In genomic region chr12:42935756-42936155, GRCh38 we compare ENCODE assay signal across 21 cellular contexts.
DNase-seq lines count a peak whose midpoint lies in the region; ATAC-seq and TF ChIP-seq lines count a peak whose summit lies in the region.
"Had no signal": no experiment of that assay in that cellular context is flagged by ENCODE, and none has a peak within 500 bp of the region (broad histone marks: within the 10 kb centered on the region; RNA-seq: fewer than 3 reads in every experiment).

No MANE protein-coding gene starts in this region.

- 71% methylated on average over 2 of the region's 2 CpGs for WGBS in mammary epithelial cell (ENCODE audit: low coverage, missing lambda C conversion rate)
- 97 to 100% methylated on average over 2 of the region's 2 CpGs for whole genome bisulfite sequencing in endodermal cell (ENCODE audit: insufficient coverage in 1 of 2, insufficient read length in 1 of 2), 2 experiments
- 46 to 50% (median 46%) methylated on average over 2 of the region's 2 CpGs for WGBS in psoas muscle, 3 donors

- H3K9ac ChIP-seq in mammary epithelial cell (ENCODE audit: insufficient read depth, low read length) (no peak overlapping the region), endodermal cell (ENCODE audit: extremely low read depth, low read length, poor library complexity, severe bottlenecking) (no peak overlapping the region)
- H3K9ac ChIP-seq: parathyroid adenoma had no signal

- H3K4me2 ChIP-seq in mammary epithelial cell (ENCODE audit: insufficient read depth, low read depth, low read length), result no peak overlapping the region

- H3K4me1 ChIP-seq in mammary epithelial cell (ENCODE audit: insufficient read depth, low read length) (peaks cover 11% of the 10 kb centered on the region), endodermal cell (ENCODE audit: control insufficient read depth, insufficient read depth, low read length) (no peaks in the 10 kb centered on the region), psoas muscle (no peaks in the 10 kb centered on the region)
- H3K4me1 ChIP-seq: lower lobe of right lung, parathyroid adenoma, suprapubic skin had no signal

- intact Hi-C loops in mammary epithelial cell (cut with micrococcal nuclease) (no loop called here), psoas muscle (cut with DNase I) (loop anchor here in 1 of 2 donors (1.0 kb wide), 1 partner anchor 13 kb away; no protein-coding TSS in a partner anchor)

- CTCF ChIA-PET in mammary epithelial cell (lab: Charles Lee; ENCODE audit: low non-redundant PET), result no interaction called here

- H3K9me3 ChIP-seq in mammary epithelial cell (replicated peaks; ENCODE audit: insufficient read depth, low read length) (no peaks in the 10 kb centered on the region), endodermal cell (ENCODE audit: control insufficient read depth, low read length) (peaks cover 33% of the 10 kb centered on the region), psoas muscle (peaks cover under 1% of the 10 kb centered on the region)
- H3K9me3 ChIP-seq: suprapubic skin had no signal

- peaks cover 25% of the 10 kb centered on the region for H3K9me3 Mint-ChIP-seq in endodermal cell

- peaks cover 3% of the 10 kb centered on the region for H3K27me3 Mint-ChIP-seq in endodermal cell (ENCODE audit: insufficient read depth)
- H3K27me3 Mint-ChIP-seq: B cell had no signal

- peaks cover 30% of the 10 kb centered on the region for H3K4me1 Mint-ChIP-seq in endodermal cell
- H3K4me1 Mint-ChIP-seq: B cell; naive thymus-derived CD8-positive, alpha-beta T cell had no signal

- peaks cover 15% of the 10 kb centered on the region for H3K36me3 Mint-ChIP-seq in endodermal cell (ENCODE audit: low read depth)
- H3K36me3 Mint-ChIP-seq: naive thymus-derived CD8-positive, alpha-beta T cell had no signal

- H3K36me3 ChIP-seq in mammary epithelial cell (ENCODE audit: insufficient read depth, low read length) (no peaks in the 10 kb centered on the region), endodermal cell (ENCODE audit: control insufficient read depth, insufficient read depth, low read length) (peaks cover 11% of the 10 kb centered on the region), psoas muscle (ENCODE audit: insufficient read depth in 1 of 2, low read depth in 1 of 2) (no peaks in the 10 kb centered on the region)
- H3K36me3 ChIP-seq: lower lobe of right lung, suprapubic skin had no signal

- no peaks in the 10 kb centered on the region for H3K79me2 ChIP-seq in mammary epithelial cell (ENCODE audit: insufficient read depth, low read length)
- H3K79me2 ChIP-seq: parathyroid adenoma had no signal

- TF ChIP-seq CTCF in HFF-Myc (IDR thresholded peaks at IDR 0.05; ENCODE audit: low read depth, low read length, missing control alignments) (no peak), mammary epithelial cell (conservative IDR thresholded peaks at IDR 0.05 in 1 of 2, IDR thresholded peaks at IDR 0.05 in 1 of 2; ENCODE audit: extremely low read depth in 1 of 2, insufficient read depth in 1 of 2, low read depth in 1 of 2, low read length in 2 of 2) (no peak), endodermal cell (conservative IDR thresholded peaks at IDR 0.05) (no peak), psoas muscle (IDR thresholded peaks at IDR 0.05) (no peak)

- DNase-seq in AG20443 (ENCODE audit: low spot score) (peak; percentile 15), HFF-Myc (ENCODE audit: extremely low read depth, low read depth) (peak; percentile 26), mammary epithelial cell (peak; percentile 69), kidney tubule cell (ENCODE audit: low spot score) (peak; percentile 62), endodermal cell (no peak), left lobe of liver (ENCODE audit: low spot score) (no peak), psoas muscle (no peak)
- DNase-seq: activated CD8-positive, alpha-beta memory T cell treated with anti-CD3 and anti-CD28 coated beads for 24 hours; central memory CD4-positive, alpha-beta T cell; lower lobe of right lung; naive thymus-derived CD8-positive, alpha-beta T cell; NCI-H1694 treated with DMSO at 0.1 percent for 48 hours; SHP77; small intestine; stimulated activated CD4-positive, alpha-beta T cell treated with anti-CD3 and anti-CD28 coated beads, Interleukin-4, amount 100 ng/mL, for 4 hours; stimulated activated CD8-positive, alpha-beta memory T cell treated with anti-CD3 and anti-CD28 coated beads, Interleukin-4, amount 100 ng/mL, for 48 hours had no signal

- in situ Hi-C loops in mammary epithelial cell (cut with MboI; ENCODE audit: low sequenced_read_pairs in 2 of 2), result no loop called here

- H3K27me3 ChIP-seq in mammary epithelial cell (ENCODE audit: insufficient read depth, low read length) (no peaks in the 10 kb centered on the region), endodermal cell (ENCODE audit: control insufficient read depth, insufficient read depth, low read length, poor library complexity, severe bottlenecking) (no peaks in the 10 kb centered on the region), psoas muscle (ENCODE audit: insufficient read depth in 3 of 3, low read length in 2 of 3) (no peaks in the 10 kb centered on the region)
- H3K27me3 ChIP-seq: suprapubic skin had no signal

- H3K4me3 Mint-ChIP-seq in endodermal cell, result no peak overlapping the region
- H3K4me3 Mint-ChIP-seq: B cell; naive thymus-derived CD8-positive, alpha-beta T cell; T-helper 1 cell treated with Interleukin-12 subunit alpha and Interleukin-12 subunit beta and Interleukin-4 antibody, amounts not matched to agents 30 μg/mL and 1 μg/mL, for 36 hours had no signal

- H3K27ac ChIP-seq in mammary epithelial cell (ENCODE audit: insufficient read depth, low read depth, low read length), result no peak overlapping the region
- no peak overlapping the region for H3K27ac ChIP-seq in endodermal cell (ENCODE audit: low read depth, low read length)
- H3K27ac ChIP-seq in psoas muscle, result no peak overlapping the region
- H3K27ac ChIP-seq: lower lobe of right lung, parathyroid adenoma, suprapubic skin had no signal

- H3K4me3 ChIP-seq in HFF-Myc (replicated peaks; ENCODE audit: low read depth, low read length) (no peak overlapping the region), mammary epithelial cell (replicated peaks in 1 of 3; ENCODE audit: insufficient read depth in 1 of 3, low read depth in 2 of 3, low read length in 3 of 3) (no peak overlapping the region), endodermal cell (ENCODE audit: low read length) (no peak overlapping the region), psoas muscle (no peak overlapping the region)
- H3K4me3 ChIP-seq: lower lobe of right lung, suprapubic skin had no signal

- no peaks in the 10 kb centered on the region for H4K20me1 ChIP-seq in mammary epithelial cell (ENCODE audit: insufficient read depth, low read length)

- no TSS peak for BruUV-seq in mammary epithelial cell (replicated peaks; lab: Mats Ljungman, UMichigan)

- ATAC-seq in GM19467 (IDR thresholded peaks at IDR 0.05; ENCODE audit: unreplicated experiment), result no peak
- no peak for ATAC-seq in left lobe of liver
- no peak for ATAC-seq in psoas muscle
- ATAC-seq: naive thymus-derived CD8-positive, alpha-beta T cell had no signal

- H2AFZ ChIP-seq in mammary epithelial cell (ENCODE audit: low read depth, low read length), result no peak overlapping the region
- H2AFZ ChIP-seq: parathyroid adenoma had no signal

- no peak overlapping the region for H3K27ac Mint-ChIP-seq in endodermal cell
- H3K27ac Mint-ChIP-seq: B cell; naive thymus-derived CD8-positive, alpha-beta T cell; T-helper 1 cell treated with Interleukin-12 subunit alpha and Interleukin-12 subunit beta and Interleukin-4 antibody, amounts not matched to agents 30 μg/mL and 1 μg/mL, for 36 hours had no signal

- dilution Hi-C loops in mammary epithelial cell (cut with HindIII; ENCODE audit: low sequenced_read_pairs), result no loop called here

Comparison
In these comparisons a context has a peak if more than half of its experiments do, and no peak if none do; other contexts are left out.
1. DNase-seq: peak in AG20443 (single experiment), HFF-Myc (single experiment), mammary epithelial cell (single experiment) and kidney tubule cell (single experiment); none in endodermal cell (single experiment), left lobe of liver (single experiment) and psoas muscle (0 of 2).